ENCODE assay signal across 23 cellular contexts in the genomic region with DNA sequence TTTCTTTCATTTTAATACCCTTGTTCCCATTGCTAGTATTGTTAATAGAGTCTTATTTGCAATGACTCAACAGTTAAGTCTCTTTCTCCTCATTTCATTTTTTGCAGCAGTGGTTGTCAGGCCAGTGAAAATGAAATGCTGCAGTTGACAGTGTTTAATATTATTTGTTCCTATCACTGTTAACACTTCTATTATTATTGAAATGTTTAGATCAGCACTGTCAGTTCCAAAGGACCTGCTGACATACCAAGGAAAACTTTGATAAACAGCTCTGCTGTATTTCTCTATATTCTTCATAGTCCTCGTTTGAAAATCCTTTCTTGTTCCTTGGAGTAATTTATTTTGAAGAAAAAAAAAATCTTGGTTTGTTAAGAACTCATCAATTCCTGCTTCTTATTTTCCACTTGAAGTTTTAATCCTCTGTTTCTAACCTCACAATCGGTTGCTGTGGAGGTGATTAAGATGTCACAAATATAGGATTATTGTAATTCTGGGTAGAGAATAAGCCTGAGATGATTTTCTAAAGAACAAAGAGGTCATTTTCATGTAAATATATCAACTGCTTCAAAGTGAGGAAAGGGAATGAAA.
A peak's percentile ranks its signal among the peaks of the same experiment; 100 is the strongest.
DNase-seq lines count a peak whose midpoint lies in the region; ATAC-seq, FAIRE-seq and TF ChIP-seq lines count a peak whose summit lies in the region.
"Had no signal": no experiment of that assay in that cellular context is flagged by ENCODE, and none has a peak within 500 bp of the region (broad histone marks: within the 10 kb centered on the region; RNA-seq: fewer than 3 reads in every experiment).

No MANE protein-coding gene starts in this region.

- peak in 1 of 12 donors; percentile 5 for TF ChIP-seq CTCF in heart left ventricle (IDR thresholded peaks at IDR 0.05)
- TF ChIP-seq CTCF in astrocyte (IDR thresholded peaks at IDR 0.05; ENCODE audit: insufficient read depth, low read depth, low read length): no peak
- no peak for TF ChIP-seq CTCF in smooth muscle cell (IDR thresholded peaks at IDR 0.05; ENCODE audit: borderline replicate concordance, insufficient read depth, poor library complexity, severe bottlenecking)

- H3K9ac ChIP-seq in astrocyte (ENCODE audit: low read length) (no peak overlapping the region), smooth muscle cell (ENCODE audit: low read depth) (no peak overlapping the region)

- no peak for DNase-seq in heart left ventricle
- DNase-seq in Right ventricle myocardium inferior (ENCODE audit: missing footprints): no peak
- DNase-seq in astrocyte (ENCODE audit: low read depth): no peak
- peak; percentile 8 for DNase-seq in myocyte (ENCODE audit: low read depth)
- no peak for DNase-seq in smooth muscle cell (lab: John Stamatoyannopoulos, UW; ENCODE audit: unreplicated experiment)
- DNase-seq in inferior parietal cortex (ENCODE audit: extremely low spot score): no peak
- no peak for DNase-seq in midbrain (lab: John Stamatoyannopoulos, UW)
- no peak for DNase-seq in retina
- DNase-seq: activated CD4-positive, alpha-beta T cell treated with anti-CD3 and anti-CD28 coated beads, Interleukin-2, amount 50 U/mL, for 4 hours; amniotic stem cell; C1 segment of cervical spinal cord; central memory CD4-positive, alpha-beta T cell; foreskin melanocyte; KBM-7; mesendoderm; NCI-H1694; NCI-H748 treated with DMSO at 0.1 percent for 48 hours; PC-9; SJCRH30; uterus had no signal

- no peaks in the 10 kb centered on the region for H3K27me3 ChIP-seq in heart left ventricle
- H3K27me3 ChIP-seq in astrocyte (ENCODE audit: insufficient read depth, low read length): no peaks in the 10 kb centered on the region
- H3K27me3 ChIP-seq in smooth muscle cell (ENCODE audit: low read depth): no peaks in the 10 kb centered on the region
- H3K27me3 ChIP-seq: SJCRH30, uterus had no signal

- H3K27me3 Mint-ChIP-seq in astrocyte (ENCODE audit: low read depth, unreplicated experiment): no peaks in the 10 kb centered on the region

- no peaks in the 10 kb centered on the region for H3K9me3 Mint-ChIP-seq in astrocyte (ENCODE audit: unreplicated experiment)

- H3K4me1 Mint-ChIP-seq in astrocyte (ENCODE audit: low read depth, unreplicated experiment): peaks cover 47% of the 10 kb centered on the region

- no peak overlapping the region for H3K4me3 ChIP-seq in heart left ventricle
- no peak overlapping the region for H3K4me3 ChIP-seq in astrocyte (ENCODE audit: insufficient read depth, low read depth, low read length)
- no peak overlapping the region for H3K4me3 ChIP-seq in smooth muscle cell
- H3K4me3 ChIP-seq: A549, PC-9, SJCRH30, uterus had no signal

- H4K20me1 ChIP-seq in astrocyte (ENCODE audit: insufficient read depth, low read length) (no peaks in the 10 kb centered on the region), smooth muscle cell (ENCODE audit: low read depth) (no peaks in the 10 kb centered on the region)

- ATAC-seq in heart left ventricle: no peak
- no peak for ATAC-seq in Right ventricle myocardium inferior
- ATAC-seq: A549 had no signal

- H2AFZ ChIP-seq in astrocyte (ENCODE audit: low read depth, low read length) (no peak overlapping the region), smooth muscle cell (ENCODE audit: low read depth) (peak overlapping the region; percentile 77)
- H2AFZ ChIP-seq: PC-9 had no signal

- H3K27ac Mint-ChIP-seq in astrocyte (ENCODE audit: unreplicated experiment): peak overlapping the region; percentile 95

- H3K36me3 Mint-ChIP-seq in astrocyte (ENCODE audit: low read depth, unreplicated experiment): no peaks in the 10 kb centered on the region

- H3K36me3 ChIP-seq in heart left ventricle (no peaks in the 10 kb centered on the region), astrocyte (ENCODE audit: insufficient read depth, low read length) (no peaks in the 10 kb centered on the region), smooth muscle cell (ENCODE audit: low read depth) (no peaks in the 10 kb centered on the region)
- H3K36me3 ChIP-seq: SJCRH30, uterus had no signal

- H3F3A ChIP-seq in smooth muscle cell (ENCODE audit: low read depth): no peaks in the 10 kb centered on the region

- intact Hi-C loops in heart left ventricle (cut with DNase I) (loop anchor here (2.0 to 10.0 kb wide), 17 partner anchors 332 to 1124 kb away; partner anchors contain the start of gene CITED2 (in 4 of the 10)), Right ventricle myocardium inferior (cut with DNase I) (loop anchor here (2.0 to 10.0 kb wide), 4 partner anchors 362 to 1066 kb away; partner anchors contain the start of gene CITED2)

- H3K79me2 ChIP-seq in astrocyte (ENCODE audit: insufficient read depth, low read length) (no peaks in the 10 kb centered on the region), smooth muscle cell (ENCODE audit: low read depth) (no peaks in the 10 kb centered on the region)

- peak overlapping the region; percentile 66 for H3K4me3 Mint-ChIP-seq in astrocyte (ENCODE audit: unreplicated experiment)
- H3K4me3 Mint-ChIP-seq: nephron had no signal

- 37 to 57% (median 49%) methylated on average over 2 of the region's 2 CpGs for WGBS in heart left ventricle, 4 donors
- 73% methylated on average over 2 of the region's 2 CpGs for WGBS in smooth muscle cell (ENCODE audit: low lambda C conversion rate)

- H3K4me1 ChIP-seq in heart left ventricle (peaks cover 0 to 28% (median 10%) of the 10 kb centered on the region in 12 donors), astrocyte (ENCODE audit: insufficient read depth, low read length) (peaks cover 14% of the 10 kb centered on the region), smooth muscle cell (ENCODE audit: low read depth) (peaks cover 32% of the 10 kb centered on the region)
- H3K4me1 ChIP-seq: A549, uterus had no signal

- peak; percentile 56 for FAIRE-seq in astrocyte (lab: Jason Lieb, UNC)
- FAIRE-seq: A549, GM18507 had no signal

- H3K27ac ChIP-seq in heart left ventricle (peak overlapping the region in 9 of 12 donors; percentile 14 to 70 (median 36)), astrocyte (ENCODE audit: low read depth, low read length) (no peak overlapping the region), smooth muscle cell (ENCODE audit: low read depth) (no peak overlapping the region)
- H3K27ac ChIP-seq: A549, PC-9, SJCRH30, uterus had no signal

- no peak for TF ChIP-seq POLR2A in heart left ventricle (IDR thresholded peaks at IDR 0.05)

- H3K4me2 ChIP-seq in astrocyte (ENCODE audit: low read length) (no peak overlapping the region), smooth muscle cell (no peak overlapping the region)
- H3K4me2 ChIP-seq: A549, PC-9 had no signal

- no peaks in the 10 kb centered on the region for H3K9me3 ChIP-seq in heart left ventricle
- no peaks in the 10 kb centered on the region for H3K9me3 ChIP-seq in astrocyte (ENCODE audit: insufficient read depth, low read depth, low read length)
- no peaks in the 10 kb centered on the region for H3K9me3 ChIP-seq in smooth muscle cell (replicated peaks; ENCODE audit: low read depth)
- H3K9me3 ChIP-seq: A549, SJCRH30, uterus had no signal

Comparison
In these comparisons a context has a peak if more than half of its experiments do, and no peak if none do; other contexts are left out.
1. H3K27ac ChIP-seq: peak in heart left ventricle (9 of 12); none in astrocyte (single experiment) and smooth muscle cell (single experiment).